18 cellular contexts compared by ENCODE assay signal in genomic region chr17:30203471-30203981, GRCh38. TPM values are rescaled to one million over a fixed set of nuclear protein-coding genes. Genes with fewer than 3 reads are reported as not detected.
DNase-seq lines count a peak whose midpoint lies in the region; ATAC-seq and TF ChIP-seq lines count a peak whose summit lies in the region.
"Had no signal": no experiment of that assay in that cellular context is flagged by ENCODE, and none has a peak within 500 bp of the region (broad histone marks: within the 10 kb centered on the region; RNA-seq: fewer than 3 reads in every experiment).

No MANE protein-coding gene starts in this region.

- H3K36me3 Mint-ChIP-seq in neural progenitor cell = no peaks in the 10 kb centered on the region
- H3K36me3 Mint-ChIP-seq: stimulated activated effector memory CD8-positive, alpha-beta T cell treated with anti-CD3 and anti-CD28 coated beads, Interleukin-12 subunit alpha, Interleukin-12 subunit beta, amount 100 ng/mL, for 72 hours had no signal

- DNase-seq in HFF-Myc (ENCODE audit: extremely low read depth, low read depth) (no peak), brain microvascular endothelial cell (no peak), neural progenitor cell (ENCODE audit: low spot score) (no peak), ACHN (no peak), NCI-H526 treated with DMSO at 0.1 percent for 48 hours (lab: John Stamatoyannopoulos, UW) (no peak)
- DNase-seq in stimulated activated CD4-positive, alpha-beta T cell treated with anti-CD3 and anti-CD28 coated beads, Interleukin-1b, Interleukin-23, amount 100 ng/mL, for 48 hours = no peak
- DNase-seq: activated CD4-positive, alpha-beta T cell treated with anti-CD3 and anti-CD28 coated beads, Interleukin-2, amount 10 ng/mL, durations not matched to agents 24 days and 14 days; activated naive CD4-positive, alpha-beta T cell treated with anti-CD3 and anti-CD28 coated beads for 36 hours; activated T-cell treated with anti-CD3 and anti-CD28 coated beads for 4 hours; GF-D8; NCI-H2171; tibial artery had no signal

- H3K4me2 ChIP-seq in neural progenitor cell = no peak overlapping the region

- no peak overlapping the region for H3K9ac ChIP-seq in neural progenitor cell

- no peaks in the 10 kb centered on the region for H3K9me3 ChIP-seq in neural progenitor cell (ENCODE audit: low read depth)
- H3K9me3 ChIP-seq: ascending aorta, tibial artery had no signal

- no peak for ATAC-seq in GM21515 (IDR thresholded peaks at IDR 0.05; ENCODE audit: unreplicated experiment)
- ATAC-seq: stimulated activated effector memory CD8-positive, alpha-beta T cell treated with anti-CD3 and anti-CD28 coated beads, Interleukin-12 subunit alpha, Interleukin-12 subunit beta, amount 100 ng/mL, for 72 hours had no signal

- no peaks in the 10 kb centered on the region for H3F3A ChIP-seq in neural progenitor cell (ENCODE audit: low read depth)

- H3K36me3 ChIP-seq in brain microvascular endothelial cell (replicated peaks) (no peaks in the 10 kb centered on the region), neural progenitor cell (no peaks in the 10 kb centered on the region)
- H3K36me3 ChIP-seq: ascending aorta, tibial artery had no signal

- H3K27me3 ChIP-seq in brain microvascular endothelial cell (replicated peaks) (no peaks in the 10 kb centered on the region), neural progenitor cell (no peaks in the 10 kb centered on the region)
- H3K27me3 ChIP-seq: ascending aorta had no signal

- in situ Hi-C loops in brain microvascular endothelial cell (cut with HindIII; ENCODE audit: low pct_ligation_motif_present, low sequenced_read_pairs) (no loop called here), ACHN (cut with HindIII; ENCODE audit: low pct_ligation_motif_present, low pct_unique_long_range_greater_than_20kb, low sequenced_read_pairs) (no loop called here)

- no peaks in the 10 kb centered on the region for H3K4me1 ChIP-seq in neural progenitor cell
- H3K4me1 ChIP-seq: ascending aorta, tibial artery had no signal

- H3K27ac ChIP-seq in brain microvascular endothelial cell (no peak overlapping the region), neural progenitor cell (no peak overlapping the region)
- H3K27ac ChIP-seq: ascending aorta, SK-N-MC, tibial artery had no signal

- H2AFZ ChIP-seq in neural progenitor cell (replicated peaks) = peak overlapping the region; percentile 97

- H3K4me3 ChIP-seq in HFF-Myc (replicated peaks; ENCODE audit: low read depth, low read length) (no peak overlapping the region), brain microvascular endothelial cell (ENCODE audit: low read depth, low read length) (no peak overlapping the region), neural progenitor cell (no peak overlapping the region)
- H3K4me3 ChIP-seq: ascending aorta, SK-N-MC, tibial artery had no signal

- no peak overlapping the region for H3K27ac Mint-ChIP-seq in neural progenitor cell
- H3K27ac Mint-ChIP-seq: activated CD4-positive, alpha-beta T cell treated with anti-CD3 and anti-CD28 coated beads, Interleukin-2, amount 10 ng/mL, durations not matched to agents 24 days and 14 days; activated naive CD4-positive, alpha-beta T cell treated with anti-CD3 and anti-CD28 coated beads for 36 hours; stimulated activated effector memory CD8-positive, alpha-beta T cell treated with anti-CD3 and anti-CD28 coated beads, Interleukin-12 subunit alpha, Interleukin-12 subunit beta, amount 100 ng/mL, for 72 hours had no signal

- no peaks in the 10 kb centered on the region for H3K4me1 Mint-ChIP-seq in neural progenitor cell
- H3K4me1 Mint-ChIP-seq: activated CD4-positive, alpha-beta T cell treated with anti-CD3 and anti-CD28 coated beads, Interleukin-2, amount 10 ng/mL, durations not matched to agents 24 days and 14 days; neural crest cell; stimulated activated effector memory CD8-positive, alpha-beta T cell treated with anti-CD3 and anti-CD28 coated beads, Interleukin-12 subunit alpha, Interleukin-12 subunit beta, amount 100 ng/mL, for 72 hours had no signal

- TF ChIP-seq CTCF in GM12873 (IDR thresholded peaks at IDR 0.05; ENCODE audit: insufficient read depth, low read depth, low read length, missing control alignments) (peak; percentile 22), HFF-Myc (IDR thresholded peaks at IDR 0.05; ENCODE audit: low read depth, low read length, missing control alignments) (peak; percentile 12), brain microvascular endothelial cell (IDR thresholded peaks at IDR 0.05; ENCODE audit: low read depth, low read length, missing control alignments) (peak; percentile 25), neural progenitor cell (IDR thresholded peaks at IDR 0.05) (peak; percentile 17)

- no peaks in the 10 kb centered on the region for H3K79me2 ChIP-seq in neural progenitor cell (ENCODE audit: low read depth)

- no peak overlapping the region for H3K4me3 Mint-ChIP-seq in neural progenitor cell
- H3K4me3 Mint-ChIP-seq: activated CD4-positive, alpha-beta T cell treated with anti-CD3 and anti-CD28 coated beads, Interleukin-2, amount 10 ng/mL, durations not matched to agents 24 days and 14 days; activated naive CD4-positive, alpha-beta T cell treated with anti-CD3 and anti-CD28 coated beads for 36 hours; neural crest cell; stimulated activated effector memory CD8-positive, alpha-beta T cell treated with anti-CD3 and anti-CD28 coated beads, Interleukin-12 subunit alpha, Interleukin-12 subunit beta, amount 100 ng/mL, for 72 hours had no signal

- H3K27me3 Mint-ChIP-seq in neural progenitor cell (ENCODE audit: insufficient read depth, low read depth) = peaks cover 2% of the 10 kb centered on the region

- H3K9me3 Mint-ChIP-seq in neural progenitor cell = no peaks in the 10 kb centered on the region
- H3K9me3 Mint-ChIP-seq: activated CD4-positive, alpha-beta T cell treated with anti-CD3 and anti-CD28 coated beads, Interleukin-2, amount 10 ng/mL, durations not matched to agents 24 days and 14 days; activated naive CD4-positive, alpha-beta T cell treated with anti-CD3 and anti-CD28 coated beads for 36 hours; neural crest cell; stimulated activated effector memory CD8-positive, alpha-beta T cell treated with anti-CD3 and anti-CD28 coated beads, Interleukin-12 subunit alpha, Interleukin-12 subunit beta, amount 100 ng/mL, for 72 hours had no signal

- H4K20me1 ChIP-seq in neural progenitor cell (ENCODE audit: low read depth) = no peaks in the 10 kb centered on the region

RNA-seq across cellular contexts. Expression of gene SLC6A4, which starts 32.0 kb away (rescaled TPM):
- total RNA-seq in neural progenitor cell (ENCODE audit: low replicate concordance) = 0.25 TPM in 1 of 2 replicates, not detected in the other
- total RNA-seq: activated CD4-positive, alpha-beta T cell treated with anti-CD3 and anti-CD28 coated beads, Interleukin-2, amount 10 ng/mL, durations not matched to agents 24 days and 14 days; activated naive CD4-positive, alpha-beta T cell treated with anti-CD3 and anti-CD28 coated beads for 36 hours; neural crest cell had no signal
